Comparison of ENCODE assay signal across 17 cellular contexts in the genomic region with DNA sequence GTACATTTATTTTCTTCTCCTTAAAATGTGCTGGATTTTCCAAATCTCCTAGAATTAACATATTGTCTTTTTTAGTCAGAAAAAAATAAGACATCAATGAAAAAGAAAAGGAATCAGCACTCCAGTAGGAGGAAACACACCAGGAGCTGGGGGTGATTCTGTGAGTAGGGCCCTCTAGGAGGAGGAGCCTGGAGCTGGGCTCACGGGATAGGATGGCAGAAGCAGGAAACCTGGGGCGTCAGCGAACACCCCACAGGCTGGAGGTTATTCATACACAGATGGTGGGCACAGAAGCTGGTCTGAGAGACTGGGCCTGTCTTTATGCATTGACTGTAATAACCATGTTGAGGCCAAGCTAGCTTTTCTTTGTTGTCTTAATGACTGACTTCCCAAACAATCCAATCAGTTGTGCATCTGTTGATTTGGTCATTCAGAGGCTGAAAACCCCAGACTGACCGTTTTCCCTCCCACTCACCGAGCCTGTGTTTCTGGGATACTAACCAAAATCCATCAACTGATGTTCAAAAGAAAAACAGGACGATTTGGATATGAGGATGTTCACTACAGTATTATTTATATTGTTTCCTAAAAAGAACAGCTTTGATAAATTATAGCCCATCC. TPM values are rescaled to one million over a fixed set of nuclear protein-coding genes. Genes with fewer than 3 reads are reported as not detected.
DNase-seq lines count a peak whose midpoint lies in the region; ATAC-seq and TF ChIP-seq lines count a peak whose summit lies in the region.
"Had no signal": no experiment of that assay in that cellular context is flagged by ENCODE, and none has a peak within 500 bp of the region (broad histone marks: within the 10 kb centered on the region; RNA-seq: fewer than 3 reads in every experiment).

No MANE protein-coding gene starts in this region.

- H2BK120ac ChIP-seq in H9 (ENCODE audit: low read depth, low read length, poor library complexity, severe bottlenecking) = no peak overlapping the region

- H3K9ac ChIP-seq in H9 (ENCODE audit: extremely low read depth, insufficient read length, low read length) (no peak overlapping the region), endodermal cell (ENCODE audit: extremely low read depth, low read length, poor library complexity, severe bottlenecking) (no peak overlapping the region), neural progenitor cell (no peak overlapping the region)

- H3K56ac ChIP-seq in H9 (ENCODE audit: insufficient read length, low read depth, low read length) = no peak overlapping the region

- no peak overlapping the region for H3T11ph ChIP-seq in H9 (ENCODE audit: low read length)

- BruUV-seq in Caco-2 (replicated peaks; lab: Mats Ljungman, UMichigan) = no TSS peak

- no CpG with 5 or more reads among the region's 6 CpGs for WGBS in H9 (ENCODE audit: extremely low coverage, insufficient read length, low lambda C conversion rate)
- 64 to 100% methylated on average over 3 to 5 of the region's 6 CpGs for WGBS in endodermal cell (ENCODE audit: insufficient coverage in 1 of 2, insufficient read length in 1 of 2), 2 experiments

- H3K27me3 ChIP-seq in H9 (ENCODE audit: insufficient read depth, low read length) (no peaks in the 10 kb centered on the region), endodermal cell (ENCODE audit: control insufficient read depth, insufficient read depth, low read length, poor library complexity, severe bottlenecking) (no peaks in the 10 kb centered on the region), neural progenitor cell (no peaks in the 10 kb centered on the region), Caco-2 (replicated peaks; ENCODE audit: control insufficient read depth, insufficient read depth, low read length) (no peaks in the 10 kb centered on the region)

- H4K8ac ChIP-seq in H9 (replicated peaks; ENCODE audit: insufficient read length, low read depth, low read length) = no peak overlapping the region

- H4K20me1 ChIP-seq in H9 (ENCODE audit: control insufficient read depth, insufficient read depth, insufficient read length) = no peaks in the 10 kb centered on the region
- H4K20me1 ChIP-seq in neural progenitor cell (ENCODE audit: low read depth) = no peaks in the 10 kb centered on the region

- peak overlapping the region in 1 of 2 experiments; percentile 29; a peak in 1 of 5 replicates for H3K4me3 Mint-ChIP-seq in H9
- no peak overlapping the region for H3K4me3 Mint-ChIP-seq in endodermal cell
- H3K4me3 Mint-ChIP-seq in neural progenitor cell = no peak overlapping the region
- H3K4me3 Mint-ChIP-seq in Caco-2 (ENCODE audit: unreplicated experiment) = no peak overlapping the region
- H3K4me3 Mint-ChIP-seq: CD4-positive, CD25-positive, alpha-beta regulatory T cell; HFFc6 had no signal

- H3K36me3 Mint-ChIP-seq in H9 (ENCODE audit: insufficient read depth in 1 of 3, low read depth in 3 of 3) (no peaks in the 10 kb centered on the region; a peak in 1 of 7 replicates), endodermal cell (ENCODE audit: low read depth) (no peaks in the 10 kb centered on the region), neural progenitor cell (no peaks in the 10 kb centered on the region), Caco-2 (ENCODE audit: insufficient read depth, unreplicated experiment) (no peaks in the 10 kb centered on the region)
- H3K36me3 Mint-ChIP-seq: CD4-positive, CD25-positive, alpha-beta regulatory T cell had no signal

- POLR2A ChIA-PET in Caco-2 (lab: Charles Lee) = interaction anchor here (0.7 kb wide), 1 partner anchor 89 kb away, joined by 12 read pairs; no protein-coding TSS in a partner anchor

- H3K4me2 ChIP-seq in H9 (ENCODE audit: insufficient read depth, insufficient read length, low read length) = no peak overlapping the region
- H3K4me2 ChIP-seq in neural progenitor cell = no peak overlapping the region

- H3K23me2 ChIP-seq in H9 (ENCODE audit: insufficient read length, low read depth, low read length, poor library complexity, severe bottlenecking) = no peaks in the 10 kb centered on the region

- CTCF ChIA-PET in Caco-2 (lab: Charles Lee) = interaction anchor here (0.7 kb wide), 1 partner anchor 15 kb away, joined by 3 read pairs; no protein-coding TSS in a partner anchor

- H3K9me3 Mint-ChIP-seq in H9 (peaks cover 2 to 4% of the 10 kb centered on the region in 2 experiments; a peak in 3 of 5 replicates), endodermal cell (no peaks in the 10 kb centered on the region), neural progenitor cell (no peaks in the 10 kb centered on the region), Caco-2 (ENCODE audit: unreplicated experiment) (no peaks in the 10 kb centered on the region)
- H3K9me3 Mint-ChIP-seq: CD4-positive, CD25-positive, alpha-beta regulatory T cell; HFFc6 had no signal

- H2BK12ac ChIP-seq in H9 (ENCODE audit: insufficient read length, low read depth, low read length) = no peak overlapping the region

- H3K27me3 Mint-ChIP-seq in H9 (ENCODE audit: low read depth) (no peaks in the 10 kb centered on the region), endodermal cell (ENCODE audit: insufficient read depth) (no peaks in the 10 kb centered on the region), neural progenitor cell (ENCODE audit: insufficient read depth, low read depth) (peaks cover 14% of the 10 kb centered on the region), Caco-2 (ENCODE audit: insufficient read depth, unreplicated experiment) (peaks cover 5% of the 10 kb centered on the region)

- H3K23ac ChIP-seq in H9 (ENCODE audit: insufficient read length, low read depth, low read length) = no peak overlapping the region

- intact Hi-C loops in Caco-2 (cut with micrococcal nuclease; ENCODE audit: unreplicated experiment) = no loop called here

- peak; percentile 82 for DNase-seq in H9
- DNase-seq in NCI-H69 (lab: John Stamatoyannopoulos, UW) = peak; percentile 95
- DNase-seq in endodermal cell = peak; percentile 77
- peak; percentile 46 for DNase-seq in neural progenitor cell (ENCODE audit: low spot score)
- DNase-seq in Caco-2 = no peak
- no peak for DNase-seq in GM20000 (ENCODE audit: low spot score)
- DNase-seq in occipital lobe (lab: John Stamatoyannopoulos, UW) = no peak
- DNase-seq: CD4-positive, CD25-positive, alpha-beta regulatory T cell; DND-41; HFFc6; Karpas-422; NCI-H1417 treated with DMSO at 0.1 percent for 48 hours; NCI-H2029 treated with DMSO at 0.1 percent for 48 hours; NCI-H526; OCI-M1 had no signal

- ATAC-seq in GM21723 (IDR thresholded peaks at IDR 0.05; ENCODE audit: unreplicated experiment) = no peak
- ATAC-seq: HepG2 had no signal

- H3K27ac Mint-ChIP-seq in H9 (peak overlapping the region in 2 of 3 experiments; percentile 63 to 65; a peak in 2 of 7 replicates), endodermal cell (no peak overlapping the region), neural progenitor cell (peak overlapping the region; percentile 83), Caco-2 (ENCODE audit: unreplicated experiment) (no peak overlapping the region)
- H3K27ac Mint-ChIP-seq: CD4-positive, CD25-positive, alpha-beta regulatory T cell; HFFc6 had no signal

- H4K91ac ChIP-seq in H9 (ENCODE audit: insufficient read length, low read depth, low read length) = no peak overlapping the region

- no peak overlapping the region for H3K14ac ChIP-seq in H9 (ENCODE audit: insufficient read depth, low read length)

- no peak overlapping the region for H3K18ac ChIP-seq in H9 (ENCODE audit: insufficient read length, low read depth, low read length)

- H3K9me3 ChIP-seq in H9 (ENCODE audit: control insufficient read depth, low read depth, low read length) (no peaks in the 10 kb centered on the region), endodermal cell (ENCODE audit: control insufficient read depth, low read length) (no peaks in the 10 kb centered on the region), neural progenitor cell (ENCODE audit: low read depth) (no peaks in the 10 kb centered on the region), Caco-2 (no peaks in the 10 kb centered on the region)

- no peak overlapping the region for H2AFZ ChIP-seq in H9 (ENCODE audit: low read length)
- H2AFZ ChIP-seq in neural progenitor cell (replicated peaks) = peak overlapping the region; percentile 67

- no peak overlapping the region for H2BK5ac ChIP-seq in H9 (ENCODE audit: insufficient read length, low read length)

- H3K27ac ChIP-seq in H9 (ENCODE audit: insufficient read length, low read depth, low read length) (no peak overlapping the region), endodermal cell (ENCODE audit: low read depth, low read length) (no peak overlapping the region), neural progenitor cell (no peak overlapping the region)

- no peaks in the 10 kb centered on the region for H3K79me1 ChIP-seq in H9 (ENCODE audit: insufficient read depth, low read depth, low read length, poor library complexity, severe bottlenecking)

- H3K36me3 ChIP-seq in endodermal cell (ENCODE audit: control insufficient read depth, insufficient read depth, low read length) (no peaks in the 10 kb centered on the region), neural progenitor cell (no peaks in the 10 kb centered on the region), Caco-2 (ENCODE audit: control insufficient read depth, insufficient read depth, low read length) (no peaks in the 10 kb centered on the region)

- TF ChIP-seq CTCF in H9 (conservative IDR thresholded peaks at IDR 0.05) = no peak
- TF ChIP-seq CTCF in endodermal cell (conservative IDR thresholded peaks at IDR 0.05) = no peak
- TF ChIP-seq CTCF in neural progenitor cell (IDR thresholded peaks at IDR 0.05) = no peak
- TF ChIP-seq CTCF in Caco-2 (IDR thresholded peaks at IDR 0.05; ENCODE audit: insufficient read depth in 1 of 2, low read depth in 1 of 2, low read length in 1 of 2, severe bottlenecking in 1 of 2, unreplicated experiment in 1 of 2) = no peak
- TF ChIP-seq CTCF in GM20000 (IDR thresholded peaks at IDR 0.05; ENCODE audit: extremely low read depth, missing control alignments) = no peak

- no peak overlapping the region for H4K5ac ChIP-seq in H9 (ENCODE audit: insufficient read length, low read depth, low read length)

- no peak overlapping the region for H2AK5ac ChIP-seq in H9 (ENCODE audit: insufficient read length, low read length)

- no peak overlapping the region for H2BK15ac ChIP-seq in H9 (ENCODE audit: low read depth, low read length)

- peaks cover 8% of the 10 kb centered on the region; the same call in 1 of the 2 replicates for H3K4me1 ChIP-seq in H9 (ENCODE audit: insufficient read depth, low read length)
- peaks cover 11% of the 10 kb centered on the region for H3K4me1 ChIP-seq in endodermal cell (ENCODE audit: control insufficient read depth, insufficient read depth, low read length)
- peaks cover 8% of the 10 kb centered on the region for H3K4me1 ChIP-seq in neural progenitor cell
- 0 out of 2 replicates have a peak, but pooled peaks cover 3% of the 10 kb centered on the region for H3K4me1 ChIP-seq in Caco-2

- peaks cover 34 to 57% of the 10 kb centered on the region in 2 experiments for H3K4me1 Mint-ChIP-seq in H9
- H3K4me1 Mint-ChIP-seq in endodermal cell = peaks cover 10% of the 10 kb centered on the region
- H3K4me1 Mint-ChIP-seq in neural progenitor cell = peaks cover 45% of the 10 kb centered on the region
- peaks cover under 1% of the 10 kb centered on the region for H3K4me1 Mint-ChIP-seq in Caco-2 (ENCODE audit: low read depth, unreplicated experiment)

- no peak overlapping the region for H2BK20ac ChIP-seq in H9 (ENCODE audit: low read depth, low read length, poor library complexity, severe bottlenecking)

- H3K79me2 ChIP-seq in H9 (ENCODE audit: insufficient read depth, low read length) (no peaks in the 10 kb centered on the region), neural progenitor cell (ENCODE audit: low read depth) (no peaks in the 10 kb centered on the region)

- H3F3A ChIP-seq in neural progenitor cell (ENCODE audit: low read depth) = peaks cover 19% of the 10 kb centered on the region

- H3K4ac ChIP-seq in H9 (ENCODE audit: low read depth, low read length) = no peak overlapping the region

- H3K4me3 ChIP-seq in endodermal cell (ENCODE audit: low read length) = no peak overlapping the region
- H3K4me3 ChIP-seq in neural progenitor cell = no peak overlapping the region
- no peak overlapping the region for H3K4me3 ChIP-seq in Caco-2 (ENCODE audit: low read depth, low read length)

RNA-seq across cellular contexts. Expression of a gene that starts 53.1 kb away (rescaled TPM):
- total RNA-seq in H9 (2021) (0.29 and 0.52 TPM in 2 replicates), endodermal cell (under 1 TPM; 0.26 to 0.42 TPM), neural progenitor cell (ENCODE audit: low replicate concordance) (0.56 TPM in 1 of 2 replicates, not detected in the other), Caco-2 (2022) (not detected in 2 replicates), occipital lobe (4.8 TPM)
- 1.4 TPM for polyA plus RNA-seq in endodermal cell (2013, experiment 1 of 2)
- 1.6 TPM for polyA plus RNA-seq in endodermal cell (2013, experiment 2 of 2)
- total RNA-seq: HepG2 had no signal

Comparison
In these comparisons a context has a peak if more than half of its experiments do, and no peak if none do; other contexts are left out.
1. DNase-seq: peak in H9 (single experiment), NCI-H69 (single experiment), endodermal cell (single experiment) and neural progenitor cell (single experiment); none in Caco-2 (0 of 2), GM20000 (single experiment) and occipital lobe (single experiment).
2. H3K27ac Mint-ChIP-seq: peak in H9 (2 of 3) and neural progenitor cell (single experiment); none in endodermal cell (single experiment) and Caco-2 (single experiment).